8 cellular contexts compared by ENCODE assay signal in genomic region chr5:69415584-69415958, GRCh38. TPM values are rescaled to one million over a fixed set of nuclear protein-coding genes. Genes with fewer than 3 reads are reported as not detected.
DNase-seq lines count a peak whose midpoint lies in the region; ATAC-seq and TF ChIP-seq lines count a peak whose summit lies in the region.

No MANE protein-coding gene starts in this region.

- no peak for DNase-seq in T-helper 2 cell treated with Interferon-gamma antibody and Interleukin-4, amounts not matched to agents 5 μg/mL and 100 μg/mL, for 36 hours (ENCODE audit: low spot score)
- DNase-seq in T-helper 2 cell (no peak), iPS-NIHi11 (ENCODE audit: low spot score) (peak; percentile 54), stomach (peak; percentile 31), HCEC 1CT (no peak), glomerular visceral epithelial cell (ENCODE audit: extremely low spot score) (no peak)
- DNase-seq in activated T-helper 1 cell treated with anti-CD3 and anti-CD28 coated beads, Interleukin-12 subunit alpha, Interleukin-12 subunit beta, Interleukin-2, Interleukin-4 antibody, amounts not matched to agents 30 ng/mL and 10 ng/mL and 1 ng/mL, durations not matched to agents 14 hours and 24 hours and 36 hours (ENCODE audit: low spot score), result no peak

- no peak for TF ChIP-seq POLR2A in stomach (IDR thresholded peaks at IDR 0.05)

- peak overlapping the region; percentile 85 to 96 (median 91) for H3K27ac ChIP-seq in stomach

- TF ChIP-seq EP300 in stomach (IDR thresholded peaks at IDR 0.05), result no peak

- WGBS in stomach, 5 donors, result 20 to 32% (median 26%) methylated on average over 15 to 18 of the region's 18 CpGs

- no peak for TF ChIP-seq CTCF in stomach (IDR thresholded peaks at IDR 0.05)

- no peak for ATAC-seq in HG03280 (IDR thresholded peaks at IDR 0.05; ENCODE audit: unreplicated experiment)

- H3K36me3 ChIP-seq in stomach, result peaks cover 0 to 54% (median 42%) of the 10 kb centered on the region in 4 donors

- H3K4me3 ChIP-seq in stomach, result peak overlapping the region; percentile 51 to 70 (median 64)

- H3K9me3 Mint-ChIP-seq in T-helper 2 cell treated with Interferon-gamma antibody and Interleukin-4, amounts not matched to agents 5 μg/mL and 100 μg/mL, for 36 hours, result no peaks in the 10 kb centered on the region
- H3K9me3 Mint-ChIP-seq in activated T-helper 1 cell treated with anti-CD3 and anti-CD28 coated beads, Interleukin-12 subunit alpha, Interleukin-12 subunit beta, Interleukin-2, Interleukin-4 antibody, amounts not matched to agents 30 ng/mL and 10 ng/mL and 1 ng/mL, durations not matched to agents 14 hours and 24 hours and 36 hours, result no peaks in the 10 kb centered on the region

- peaks cover 0 to 8% (median 4%) of the 10 kb centered on the region in 4 donors for H3K4me1 ChIP-seq in stomach

- no peak overlapping the region for H3K27ac Mint-ChIP-seq in T-helper 2 cell treated with Interferon-gamma antibody and Interleukin-4, amounts not matched to agents 5 μg/mL and 100 μg/mL, for 36 hours
- no peak overlapping the region for H3K27ac Mint-ChIP-seq in activated T-helper 1 cell treated with anti-CD3 and anti-CD28 coated beads, Interleukin-12 subunit alpha, Interleukin-12 subunit beta, Interleukin-2, Interleukin-4 antibody, amounts not matched to agents 30 ng/mL and 10 ng/mL and 1 ng/mL, durations not matched to agents 14 hours and 24 hours and 36 hours

- H3K36me3 Mint-ChIP-seq in T-helper 2 cell treated with Interferon-gamma antibody and Interleukin-4, amounts not matched to agents 5 μg/mL and 100 μg/mL, for 36 hours (ENCODE audit: low read depth), result peaks cover 12% of the 10 kb centered on the region
- H3K36me3 Mint-ChIP-seq in activated T-helper 1 cell treated with anti-CD3 and anti-CD28 coated beads, Interleukin-12 subunit alpha, Interleukin-12 subunit beta, Interleukin-2, Interleukin-4 antibody, amounts not matched to agents 30 ng/mL and 10 ng/mL and 1 ng/mL, durations not matched to agents 14 hours and 24 hours and 36 hours (ENCODE audit: low read depth), result peaks cover 15% of the 10 kb centered on the region

- H3K4me1 Mint-ChIP-seq in T-helper 2 cell treated with Interferon-gamma antibody and Interleukin-4, amounts not matched to agents 5 μg/mL and 100 μg/mL, for 36 hours (ENCODE audit: low read depth), result no peaks in the 10 kb centered on the region
- no peaks in the 10 kb centered on the region for H3K4me1 Mint-ChIP-seq in activated T-helper 1 cell treated with anti-CD3 and anti-CD28 coated beads, Interleukin-12 subunit alpha, Interleukin-12 subunit beta, Interleukin-2, Interleukin-4 antibody, amounts not matched to agents 30 ng/mL and 10 ng/mL and 1 ng/mL, durations not matched to agents 14 hours and 24 hours and 36 hours (ENCODE audit: low read depth)

- H3K4me3 Mint-ChIP-seq in T-helper 2 cell treated with Interferon-gamma antibody and Interleukin-4, amounts not matched to agents 5 μg/mL and 100 μg/mL, for 36 hours, result peak overlapping the region; percentile 43
- H3K4me3 Mint-ChIP-seq in activated T-helper 1 cell treated with anti-CD3 and anti-CD28 coated beads, Interleukin-12 subunit alpha, Interleukin-12 subunit beta, Interleukin-2, Interleukin-4 antibody, amounts not matched to agents 30 ng/mL and 10 ng/mL and 1 ng/mL, durations not matched to agents 14 hours and 24 hours and 36 hours, result peak overlapping the region; percentile 65

- H3K9me3 ChIP-seq in stomach, result no peaks in the 10 kb centered on the region

- intact Hi-C loops in activated T-helper 1 cell treated with anti-CD3 and anti-CD28 coated beads, Interleukin-12 subunit alpha, Interleukin-12 subunit beta, Interleukin-2, Interleukin-4 antibody, amounts not matched to agents 30 ng/mL and 10 ng/mL and 1 ng/mL, durations not matched to agents 14 hours and 24 hours and 36 hours (cut with micrococcal nuclease), result no loop called here
- intact Hi-C loops in stomach (cut with DNase I; ENCODE audit: low total_unique reads), result no loop called here

- no peaks in the 10 kb centered on the region for H3K27me3 ChIP-seq in stomach

- H3K27me3 Mint-ChIP-seq in T-helper 2 cell treated with Interferon-gamma antibody and Interleukin-4, amounts not matched to agents 5 μg/mL and 100 μg/mL, for 36 hours (ENCODE audit: low read depth), result peaks cover 4% of the 10 kb centered on the region
- peaks cover 4% of the 10 kb centered on the region for H3K27me3 Mint-ChIP-seq in activated T-helper 1 cell treated with anti-CD3 and anti-CD28 coated beads, Interleukin-12 subunit alpha, Interleukin-12 subunit beta, Interleukin-2, Interleukin-4 antibody, amounts not matched to agents 30 ng/mL and 10 ng/mL and 1 ng/mL, durations not matched to agents 14 hours and 24 hours and 36 hours (ENCODE audit: insufficient read depth)

RNA-seq across cellular contexts. Expression of gene MARVELD2, which starts 0.7 kb away (rescaled TPM):
- 0.23 and 0.32 TPM in 2 replicates for total RNA-seq in activated T-helper 1 cell treated with anti-CD3 and anti-CD28 coated beads, Interleukin-12 subunit alpha, Interleukin-12 subunit beta, Interleukin-2, Interleukin-4 antibody, amounts not matched to agents 30 ng/mL and 10 ng/mL and 1 ng/mL, durations not matched to agents 14 hours and 24 hours and 36 hours
- total RNA-seq in stomach, result 10 to 100 TPM in 4 of 5 donors, 1 to 10 TPM in 1; 5.3 to 37.1 (median 20.6) TPM
- 1 to 10 TPM; 3.7 to 4.0 (median 3.8) TPM for polyA plus RNA-seq in stomach

RNA-seq across cellular contexts. Expression of gene RAD17, which starts 46.0 kb away (rescaled TPM):
- 22.0 and 26.9 TPM in 2 replicates for total RNA-seq in activated T-helper 1 cell treated with anti-CD3 and anti-CD28 coated beads, Interleukin-12 subunit alpha, Interleukin-12 subunit beta, Interleukin-2, Interleukin-4 antibody, amounts not matched to agents 30 ng/mL and 10 ng/mL and 1 ng/mL, durations not matched to agents 14 hours and 24 hours and 36 hours
- total RNA-seq in stomach, result 10 to 100 TPM; 11.1 to 42.5 (median 30.3) TPM
- polyA plus RNA-seq in stomach, result 10 to 100 TPM in 2 of 3 donors, 1 to 10 TPM in 1; 9.4 to 13.1 (median 11.5) TPM

RNA-seq across cellular contexts. Expression of gene AK6, which starts 46.3 kb away (rescaled TPM):
- 59.0 and 62.3 TPM in 2 replicates for total RNA-seq in activated T-helper 1 cell treated with anti-CD3 and anti-CD28 coated beads, Interleukin-12 subunit alpha, Interleukin-12 subunit beta, Interleukin-2, Interleukin-4 antibody, amounts not matched to agents 30 ng/mL and 10 ng/mL and 1 ng/mL, durations not matched to agents 14 hours and 24 hours and 36 hours
- total RNA-seq in stomach, result 10 to 100 TPM in 3 of 5 donors, not detected in 2; 17.5 to 42.0 (median 32.7) TPM
- polyA plus RNA-seq in stomach, result 10 to 100 TPM; 40.8 to 45.4 (median 44.2) TPM

RNA-seq across cellular contexts. Expression of gene TAF9, which starts 46.3 kb away (rescaled TPM):
- 60.0 and 65.0 TPM in 2 replicates for total RNA-seq in activated T-helper 1 cell treated with anti-CD3 and anti-CD28 coated beads, Interleukin-12 subunit alpha, Interleukin-12 subunit beta, Interleukin-2, Interleukin-4 antibody, amounts not matched to agents 30 ng/mL and 10 ng/mL and 1 ng/mL, durations not matched to agents 14 hours and 24 hours and 36 hours
- 10 to 100 TPM in 2 of 5 donors, 1 to 10 TPM in 3; 1.2 to 54.2 (median 8.5) TPM for total RNA-seq in stomach
- polyA plus RNA-seq in stomach, result 10 to 100 TPM; 52.5 to 77.9 (median 64.4) TPM

Comparison
In these comparisons a context has a peak if more than half of its experiments do, and no peak if none do; other contexts are left out.
1. DNase-seq: peak in iPS-NIHi11 (single experiment) and stomach (single experiment); none in T-helper 2 cell treated with Interferon-gamma antibody and Interleukin-4, amounts not matched to agents 5 μg/mL and 100 μg/mL, for 36 hours (single experiment), T-helper 2 cell (0 of 5), activated T-helper 1 cell treated with anti-CD3 and anti-CD28 coated beads, Interleukin-12 subunit alpha, Interleukin-12 subunit beta, Interleukin-2, Interleukin-4 antibody, amounts not matched to agents 30 ng/mL and 10 ng/mL and 1 ng/mL, durations not matched to agents 14 hours and 24 hours and 36 hours (single experiment), HCEC 1CT (single experiment) and glomerular visceral epithelial cell (single experiment).